In the genomic region with DNA sequence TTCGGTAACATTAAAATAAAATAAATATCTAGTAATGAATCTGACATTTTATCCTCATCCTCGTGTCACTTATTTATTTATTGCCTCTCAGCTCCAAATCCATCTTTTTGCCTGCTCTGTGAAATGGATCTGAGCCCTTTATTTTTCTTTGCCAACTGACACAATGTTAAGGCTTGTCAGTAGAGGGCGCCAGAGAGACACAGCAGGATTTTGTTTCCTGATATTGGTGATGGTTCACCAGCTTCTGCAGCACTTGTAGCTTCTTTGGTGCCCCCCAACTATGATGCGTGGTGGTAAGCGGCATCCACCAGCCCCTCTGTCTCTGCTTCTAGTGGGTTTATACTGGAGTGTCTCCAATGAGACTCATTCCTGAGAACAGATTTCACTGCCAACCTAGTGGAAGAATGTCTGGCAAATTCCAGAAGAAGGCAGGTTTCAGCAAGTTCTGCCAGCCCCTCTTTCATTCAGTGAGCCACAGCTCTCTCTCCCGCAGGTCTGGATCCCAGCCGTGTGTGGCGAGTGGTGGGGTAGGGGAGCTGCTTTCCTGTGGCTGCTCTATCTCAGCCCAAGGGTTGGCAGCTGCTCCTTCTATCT, we compare ENCODE assay signal across 8 cellular contexts.
DNase-seq lines count a peak whose midpoint lies in the region; ATAC-seq and TF ChIP-seq lines count a peak whose summit lies in the region.

No MANE protein-coding gene starts in this region.

- H3K4me1 ChIP-seq in smooth muscle cell (ENCODE audit: low read depth): peaks cover 12% of the 10 kb centered on the region

- no peak overlapping the region for H3K27ac ChIP-seq in smooth muscle cell (ENCODE audit: low read depth)

- H3K4me2 ChIP-seq in smooth muscle cell: no peak overlapping the region

- WGBS in smooth muscle cell (ENCODE audit: low lambda C conversion rate): 28% methylated on average over 8 of the region's 8 CpGs

- H3K27me3 ChIP-seq in smooth muscle cell (ENCODE audit: low read depth): peaks cover 6% of the 10 kb centered on the region

- no peaks in the 10 kb centered on the region for H3F3A ChIP-seq in smooth muscle cell (ENCODE audit: low read depth)

- H3K4me3 ChIP-seq in smooth muscle cell: no peak overlapping the region

- no peaks in the 10 kb centered on the region for H3K9me3 ChIP-seq in smooth muscle cell (replicated peaks; ENCODE audit: low read depth)

- no peak overlapping the region for H2AFZ ChIP-seq in smooth muscle cell (ENCODE audit: low read depth)

- H3K9ac ChIP-seq in smooth muscle cell (ENCODE audit: low read depth): no peak overlapping the region

- H3K79me2 ChIP-seq in smooth muscle cell (ENCODE audit: low read depth): no peaks in the 10 kb centered on the region

- TF ChIP-seq CTCF in smooth muscle cell (IDR thresholded peaks at IDR 0.05; ENCODE audit: borderline replicate concordance, insufficient read depth, poor library complexity, severe bottlenecking): peak; percentile 93

- peak; percentile 56 for ATAC-seq in HG02623 (IDR thresholded peaks at IDR 0.05; ENCODE audit: unreplicated experiment)
- no peak for ATAC-seq in HG02981 (IDR thresholded peaks at IDR 0.05; ENCODE audit: unreplicated experiment)

- DNase-seq in SIG-M5 treated with dmso at 0.1 percent for 504 hours (lab: John Stamatoyannopoulos, UW; ENCODE audit: unreplicated experiment): peak; percentile 48
- DNase-seq in SIG-M5 (lab: John Stamatoyannopoulos, UW): no peak
- DNase-seq in NCI-H460 (ENCODE audit: extremely low read depth, low read depth): peak; percentile 14
- peak; percentile 8 for DNase-seq in activated CD8-positive, alpha-beta memory T cell treated with anti-CD3 and anti-CD28 coated beads, Interleukin-2, amount 50 U/mL, for 24 hours (ENCODE audit: extremely low read depth)
- peak; percentile 52 for DNase-seq in fibroblast of peridontal ligament (ENCODE audit: extremely low read depth)
- DNase-seq in smooth muscle cell (lab: John Stamatoyannopoulos, UW; ENCODE audit: unreplicated experiment): peak; percentile 1

- H4K20me1 ChIP-seq in smooth muscle cell (ENCODE audit: low read depth): no peaks in the 10 kb centered on the region

- H3K36me3 ChIP-seq in smooth muscle cell (ENCODE audit: low read depth): no peaks in the 10 kb centered on the region
